In genomic region chr20:57579331-57579897, GRCh38 we compare ENCODE assay signal across 21 cellular contexts. TPM values are rescaled to one million over a fixed set of nuclear protein-coding genes. Genes with fewer than 3 reads are reported as not detected.
"Had no signal": no experiment of that assay in that cellular context is flagged by ENCODE, and none has a peak within 500 bp of the region (broad histone marks: within the 10 kb centered on the region; RNA-seq: fewer than 3 reads in every experiment).

No MANE protein-coding gene starts in this region.

- H3K27me3 ChIP-seq: Peyer's patch had no signal

- H3K4me1 Mint-ChIP-seq: activated naive CD8-positive, alpha-beta T cell treated with anti-CD3 and anti-CD28 coated beads, Interleukin-2, amount 10 ng/mL, durations not matched to agents 7 days and 5 days had no signal

- H3K9me3 ChIP-seq: adrenal gland, Peyer's patch, SJSA1 had no signal

- H3K4me3 ChIP-seq: adrenal gland, Peyer's patch, SJSA1 had no signal

- H3K4me3 Mint-ChIP-seq: activated CD8-positive, alpha-beta T cell treated with anti-CD3 and anti-CD28 coated beads for 36 hours; activated naive CD8-positive, alpha-beta T cell treated with anti-CD3 and anti-CD28 coated beads, Interleukin-2, amount 10 ng/mL, durations not matched to agents 7 days and 5 days; activated T-cell treated with anti-CD3 and anti-CD28 coated beads, Interleukin-2, amount 50 U/mL, for 72 hours; T-helper 1 cell treated with Interleukin-12 subunit alpha and Interleukin-12 subunit beta and Interleukin-4 antibody, amounts not matched to agents 30 μg/mL and 1 μg/mL, for 36 hours had no signal

- H3K36me3 ChIP-seq: adrenal gland, Peyer's patch, SJSA1 had no signal

- ATAC-seq: activated CD4-positive, CD25-positive, alpha-beta regulatory T cell treated with anti-CD3 and anti-CD28 coated beads, Interleukin-2, amount 50 U/mL, for 24 hours; activated CD8-positive, alpha-beta T cell treated with anti-CD3 and anti-CD28 coated beads for 36 hours; activated T-cell treated with anti-CD3 and anti-CD28 coated beads, Interleukin-2, amount 50 U/mL, for 72 hours had no signal

- H3K27ac ChIP-seq: adrenal gland, RWPE1, SJSA1 had no signal

- H3K9me3 Mint-ChIP-seq: activated CD8-positive, alpha-beta T cell treated with anti-CD3 and anti-CD28 coated beads for 36 hours; activated naive CD8-positive, alpha-beta T cell treated with anti-CD3 and anti-CD28 coated beads, Interleukin-2, amount 10 ng/mL, durations not matched to agents 7 days and 5 days; activated T-cell treated with anti-CD3 and anti-CD28 coated beads, Interleukin-2, amount 50 U/mL, for 72 hours; T-helper 1 cell treated with Interleukin-12 subunit alpha and Interleukin-12 subunit beta and Interleukin-4 antibody, amounts not matched to agents 30 μg/mL and 1 μg/mL, for 36 hours had no signal

- DNase-seq: activated CD4-positive, alpha-beta T cell treated with anti-CD3 and anti-CD28 coated beads for 4 hours; activated CD8-positive, alpha-beta memory T cell treated with anti-CD3 and anti-CD28 coated beads, Interleukin-2, amount 50 U/mL, for 4 hours; activated CD8-positive, alpha-beta T cell treated with anti-CD3 and anti-CD28 coated beads for 36 hours; activated naive CD4-positive, alpha-beta T cell treated with anti-CD3 and anti-CD28 coated beads, Interleukin-2, amount 50 U/mL, for 16 hours; activated naive CD8-positive, alpha-beta T cell treated with anti-CD3 and anti-CD28 coated beads, Interleukin-2, amount 10 ng/mL, durations not matched to agents 7 days and 5 days; activated T-cell treated with anti-CD3 and anti-CD28 coated beads, Interleukin-2, amount 50 U/mL, for 72 hours; anterior cingulate cortex; Kasumi-1; KBM-7; NCI-H1105 treated with DMSO at 0.1 percent for 48 hours; NCI-H1436 treated with DMSO at 0.1 percent for 48 hours; NCI-H187; NCI-H2081; NCI-H510A treated with DMSO at 0.1 percent for 48 hours; Peyer's patch; SHP77 had no signal

- H3K36me3 Mint-ChIP-seq: activated naive CD8-positive, alpha-beta T cell treated with anti-CD3 and anti-CD28 coated beads, Interleukin-2, amount 10 ng/mL, durations not matched to agents 7 days and 5 days had no signal

- H3K27ac Mint-ChIP-seq: activated CD8-positive, alpha-beta T cell treated with anti-CD3 and anti-CD28 coated beads for 36 hours; activated naive CD8-positive, alpha-beta T cell treated with anti-CD3 and anti-CD28 coated beads, Interleukin-2, amount 10 ng/mL, durations not matched to agents 7 days and 5 days; activated T-cell treated with anti-CD3 and anti-CD28 coated beads, Interleukin-2, amount 50 U/mL, for 72 hours; T-helper 1 cell treated with Interleukin-12 subunit alpha and Interleukin-12 subunit beta and Interleukin-4 antibody, amounts not matched to agents 30 μg/mL and 1 μg/mL, for 36 hours had no signal

RNA-seq across cellular contexts. Expression of gene PCK1, which starts 18.5 kb away (rescaled TPM):
- total RNA-seq: activated CD8-positive, alpha-beta T cell treated with anti-CD3 and anti-CD28 coated beads for 36 hours; activated naive CD8-positive, alpha-beta T cell treated with anti-CD3 and anti-CD28 coated beads, Interleukin-2, amount 10 ng/mL, durations not matched to agents 7 days and 5 days; activated T-cell treated with anti-CD3 and anti-CD28 coated beads, Interleukin-2, amount 50 U/mL, for 72 hours; SJSA1 had no signal

RNA-seq across cellular contexts. Expression of gene ZBP1, which starts 40.8 kb away (rescaled TPM):
- total RNA-seq: SJSA1 had no signal

RNA-seq across cellular contexts. Expression of gene CTCFL, which starts 54.5 kb away (rescaled TPM):
- total RNA-seq: activated CD8-positive, alpha-beta T cell treated with anti-CD3 and anti-CD28 coated beads for 36 hours; activated naive CD8-positive, alpha-beta T cell treated with anti-CD3 and anti-CD28 coated beads, Interleukin-2, amount 10 ng/mL, durations not matched to agents 7 days and 5 days; activated T-cell treated with anti-CD3 and anti-CD28 coated beads, Interleukin-2, amount 50 U/mL, for 72 hours; Peyer's patch; SJSA1 had no signal
